ENCODE assay signal across 10 cellular contexts in the genomic region with DNA sequence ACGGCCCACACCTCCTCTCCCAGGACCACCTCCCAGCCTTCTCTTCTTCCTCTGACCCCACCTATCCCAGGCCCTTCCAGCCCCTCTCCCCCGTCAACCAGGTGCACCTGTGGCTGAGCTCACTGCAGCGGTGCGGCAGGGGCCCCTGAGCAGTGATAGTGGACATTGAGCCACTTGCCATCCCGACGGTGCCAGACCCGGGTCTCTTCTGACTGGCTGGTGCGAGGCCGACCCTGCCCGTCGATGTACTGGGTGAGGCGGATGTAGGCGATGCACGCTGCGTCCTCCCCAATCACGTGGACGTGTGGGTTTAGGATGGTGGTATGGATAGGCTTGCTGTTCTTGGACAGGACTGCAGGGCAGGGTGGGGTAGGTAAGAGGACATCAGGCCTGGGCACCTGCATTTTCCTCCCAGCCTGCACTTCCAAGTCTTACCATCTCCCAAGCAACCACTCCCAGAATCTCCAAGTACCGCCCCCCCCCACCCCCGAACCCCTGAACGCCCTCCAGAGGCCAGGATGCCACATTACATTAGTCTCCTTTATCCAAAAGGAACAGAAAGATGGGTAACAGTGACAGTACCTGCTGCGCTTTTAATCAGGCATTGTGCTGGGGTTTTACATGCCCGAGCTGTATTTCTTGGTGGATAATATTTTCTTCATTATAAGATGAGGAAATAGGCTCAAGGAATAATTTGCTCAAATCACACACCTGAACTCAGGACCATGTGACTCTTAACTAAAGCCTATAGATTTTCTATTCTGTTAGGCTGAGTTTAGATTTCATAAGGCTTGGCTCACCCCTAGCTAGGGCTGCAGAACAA. TPM values are rescaled to one million over a fixed set of nuclear protein-coding genes. Genes with fewer than 3 reads are reported as not detected.
DNase-seq lines count a peak whose midpoint lies in the region; ATAC-seq and TF ChIP-seq lines count a peak whose summit lies in the region.
"Had no signal": no experiment of that assay in that cellular context is flagged by ENCODE, and none has a peak within 500 bp of the region (broad histone marks: within the 10 kb centered on the region; RNA-seq: fewer than 3 reads in every experiment).

No MANE protein-coding gene starts in this region.

- CTCF ChIA-PET in HEK293 (lab: Yijun Ruan, JAX): interaction anchor here (0.6 to 1.5 kb wide), 6 partner anchors 8 to 177 kb away, joined by 3 to 13 read pairs (median 4); no protein-coding TSS in a partner anchor

- intact Hi-C loops in CD14-positive monocyte (cut with micrococcal nuclease): loop anchor here in 1 of 2 donors (5.0 kb wide), 1 partner anchor 62 kb away; no protein-coding TSS in a partner anchor

- H3K4me3 ChIP-seq in HEK293 (ENCODE audit: low read depth, low read length): no peak overlapping the region
- no peak overlapping the region for H3K4me3 ChIP-seq in kidney epithelial cell (ENCODE audit: low read depth, low read length)

- ATAC-seq in HG03521 (IDR thresholded peaks at IDR 0.05; ENCODE audit: unreplicated experiment): no peak

- no peaks in the 10 kb centered on the region for H3K27me3 ChIP-seq in kidney epithelial cell (ENCODE audit: control insufficient read depth, insufficient read depth, low read length)

- H3K9me3 Mint-ChIP-seq in CD14-positive monocyte: no peaks in the 10 kb centered on the region

- DNase-seq in CD14-positive monocyte (ENCODE audit: low spot score): no peak
- peak; percentile 22 for DNase-seq in UCSD-AML1 (lab: John Stamatoyannopoulos, UW; ENCODE audit: unreplicated experiment)
- no peak for DNase-seq in kidney epithelial cell (ENCODE audit: low read depth)
- no peak for DNase-seq in NCI-H187 treated with DMSO at 0.1 percent for 48 hours (lab: John Stamatoyannopoulos, UW)
- no peak for DNase-seq in cerebellum (ENCODE audit: low spot score)
- no peak for DNase-seq in NCI-H510A (lab: John Stamatoyannopoulos, UW)
- DNase-seq: activated CD8-positive, alpha-beta memory T cell treated with anti-CD3 and anti-CD28 coated beads, Interleukin-2, amount 50 U/mL, for 48 hours; NCI-H526 treated with DMSO at 0.1 percent for 48 hours had no signal

- H3K36me3 ChIP-seq in HEK293 (ENCODE audit: control insufficient read depth in 2 of 2, insufficient read depth in 1 of 2, low read length in 2 of 2): peaks cover 4 to 40% of the 10 kb centered on the region in 2 experiments; a peak in 2 of 3 replicates
- no peaks in the 10 kb centered on the region for H3K36me3 ChIP-seq in kidney epithelial cell (ENCODE audit: control insufficient read depth, insufficient read depth, low read length)

- peaks cover 33 to 49% of the 10 kb centered on the region in 2 donors for H3K36me3 Mint-ChIP-seq in CD14-positive monocyte

- TF ChIP-seq CTCF in CD14-positive monocyte (IDR thresholded peaks at IDR 0.05) (peak; percentile 48), HEK293 (tag by site-specific recombination; IDR thresholded peaks at IDR 0.05) (no peak), kidney epithelial cell (IDR thresholded peaks at IDR 0.05; ENCODE audit: insufficient read depth, low read length, poor library complexity, severe bottlenecking) (peak; percentile 44)

- H3K4me1 Mint-ChIP-seq in CD14-positive monocyte: peaks cover 56% of the 10 kb centered on the region

- H3K4me3 Mint-ChIP-seq in CD14-positive monocyte: no peak overlapping the region

- H3K27me3 Mint-ChIP-seq in CD14-positive monocyte (ENCODE audit: low read depth in 3 of 3): peaks cover 0 to 4% (median 0%) of the 10 kb centered on the region in 3 donors

- POLR2A ChIA-PET in HEK293 (lab: Yijun Ruan, JAX): interaction anchor here (1.1 kb wide), 1 partner anchor 29 kb away, joined by 3 read pairs; no protein-coding TSS in a partner anchor

- H3K27ac Mint-ChIP-seq in CD14-positive monocyte: peak overlapping the region in 1 of 7 donors; percentile 92

- no peak overlapping the region for H3K27ac ChIP-seq in HEK293 (ENCODE audit: extremely low read depth, low read depth, low read length)

- H3K9me3 ChIP-seq in HEK293 (ENCODE audit: control insufficient read depth, insufficient read depth, low read depth, low read length): no peaks in the 10 kb centered on the region

- H3K4me1 ChIP-seq in HEK293 (ENCODE audit: control insufficient read depth, insufficient read depth, low read length): no peaks in the 10 kb centered on the region

TF ChIP-seq in HEK293, 187 proteins besides CTCF, POLR2A, EP300 and RAD21:
- TF ChIP-seq ZNF658 (tag by site-specific recombination; IDR thresholded peaks at IDR 0.05) (no peak), PATZ1 (tag by site-specific recombination; IDR thresholded peaks at IDR 0.05) (0 out of 2 replicates have a peak, but pooled peaks have one; percentile 15), ZNF112 (tag by site-specific recombination; IDR thresholded peaks at IDR 0.05) (no peak), ZIC2 (tag by site-specific recombination; IDR thresholded peaks at IDR 0.05) (no peak), FEZF1 (tag by site-specific recombination; IDR thresholded peaks at IDR 0.05) (no peak), ZNF777 (tag by site-specific recombination; IDR thresholded peaks at IDR 0.05; ENCODE audit: borderline replicate concordance) (no peak), ZNF521 (tag by site-specific recombination; IDR thresholded peaks at IDR 0.05) (no peak), EGR2 (tag by site-specific recombination; IDR thresholded peaks at IDR 0.05; ENCODE audit: low read depth) (no peak), SCRT2 (tag by site-specific recombination; IDR thresholded peaks at IDR 0.05) (0 out of 2 replicates have a peak, but pooled peaks have one; percentile 18), MEIS1 (CRISPR knock-in tag; IDR thresholded peaks at IDR 0.05; ENCODE audit: borderline replicate concordance) (no peak)
- TF ChIP-seq, protein P1, sequence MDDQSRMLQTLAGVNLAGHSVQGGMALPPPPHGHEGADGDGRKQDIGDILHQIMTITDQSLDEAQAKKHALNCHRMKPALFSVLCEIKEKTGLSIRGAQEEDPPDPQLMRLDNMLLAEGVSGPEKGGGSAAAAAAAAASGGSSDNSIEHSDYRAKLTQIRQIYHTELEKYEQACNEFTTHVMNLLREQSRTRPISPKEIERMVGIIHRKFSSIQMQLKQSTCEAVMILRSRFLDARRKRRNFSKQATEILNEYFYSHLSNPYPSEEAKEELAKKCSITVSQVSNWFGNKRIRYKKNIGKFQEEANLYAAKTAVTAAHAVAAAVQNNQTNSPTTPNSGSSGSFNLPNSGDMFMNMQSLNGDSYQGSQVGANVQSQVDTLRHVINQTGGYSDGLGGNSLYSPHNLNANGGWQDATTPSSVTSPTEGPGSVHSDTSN (CRISPR knock-in tag; IDR thresholded peaks at IDR 0.05): no peak

RNA-seq across cellular contexts. Expression of gene NDST2, which starts 3.7 kb away (rescaled TPM):
- 10 to 100 TPM; 22.7 to 25.6 TPM for polyA plus RNA-seq in CD14-positive monocyte
- total RNA-seq in kidney epithelial cell (30.1 and 35.5 TPM in 2 replicates), cerebellum (19.1 TPM)

RNA-seq across cellular contexts. Expression of gene ZSWIM8, which starts 29.7 kb away (rescaled TPM):
- 10 to 100 TPM in 1 of 2 donors, 1 to 10 TPM in 1; 7.8 to 19.2 TPM for polyA plus RNA-seq in CD14-positive monocyte
- total RNA-seq in kidney epithelial cell (66.7 and 90.8 TPM in 2 replicates), cerebellum (43.0 TPM)

RNA-seq across cellular contexts. Expression of gene CHCHD1, which starts 33.3 kb away (rescaled TPM):
- polyA plus RNA-seq in CD14-positive monocyte: 10 to 100 TPM; 72.3 to 85.0 TPM
- total RNA-seq in kidney epithelial cell (41.8 and 46.8 TPM in 2 replicates), cerebellum (14.2 TPM)

RNA-seq across cellular contexts. Expression of gene CAMK2G, which starts 59.2 kb away (rescaled TPM):
- polyA plus RNA-seq in CD14-positive monocyte: 1 to 10 TPM; 1.7 to 3.0 TPM
- total RNA-seq in kidney epithelial cell (12.7 and 18.8 TPM in 2 replicates), cerebellum (35.9 TPM)
